14 cellular contexts compared by ENCODE assay signal in genomic region chr11:78660451-78660850, GRCh38.
"Had no signal": no experiment of that assay in that cellular context is flagged by ENCODE, and none has a peak within 500 bp of the region (broad histone marks: within the 10 kb centered on the region; RNA-seq: fewer than 3 reads in every experiment).

No MANE protein-coding gene starts in this region.

- H3K4me1 Mint-ChIP-seq: central memory CD8-positive, alpha-beta T cell; memory B cell; natural killer cell; stimulated activated memory B cell treated with anti-CD40 and anti-IgM and Interleukin-4, amounts not matched to agents 10 μg/mL and 1 μg/mL and 100 μg/mL, for 72 hours had no signal

- H3K4me3 Mint-ChIP-seq: activated naive CD4-positive, alpha-beta T cell treated with anti-CD3 and anti-CD28 coated beads for 36 hours; central memory CD8-positive, alpha-beta T cell; memory B cell; natural killer cell; stimulated activated memory B cell treated with anti-CD40 and anti-IgM and Interleukin-4, amounts not matched to agents 10 μg/mL and 1 μg/mL and 100 μg/mL, for 72 hours; T-helper 2 cell treated with Interferon-gamma antibody and Interleukin-4, amounts not matched to agents 5 μg/mL and 100 μg/mL, for 36 hours had no signal

- H3K27ac Mint-ChIP-seq: activated naive CD4-positive, alpha-beta T cell treated with anti-CD3 and anti-CD28 coated beads for 36 hours; memory B cell; natural killer cell; stimulated activated memory B cell treated with anti-CD40 and anti-IgM and Interleukin-4, amounts not matched to agents 10 μg/mL and 1 μg/mL and 100 μg/mL, for 72 hours; T-helper 2 cell treated with Interferon-gamma antibody and Interleukin-4, amounts not matched to agents 5 μg/mL and 100 μg/mL, for 36 hours had no signal

- H3K9me3 Mint-ChIP-seq: activated naive CD4-positive, alpha-beta T cell treated with anti-CD3 and anti-CD28 coated beads for 36 hours; central memory CD8-positive, alpha-beta T cell; memory B cell; natural killer cell; stimulated activated memory B cell treated with anti-CD40 and anti-IgM and Interleukin-4, amounts not matched to agents 10 μg/mL and 1 μg/mL and 100 μg/mL, for 72 hours; T-helper 2 cell treated with Interferon-gamma antibody and Interleukin-4, amounts not matched to agents 5 μg/mL and 100 μg/mL, for 36 hours had no signal

- DNase-seq: activated CD4-positive, alpha-beta T cell treated with anti-CD3 and anti-CD28 coated beads, Interleukin-2, amount 50 U/mL, for 48 hours; activated CD4-positive, CD25-positive, alpha-beta regulatory T cell treated with anti-CD3 and anti-CD28 coated beads, Interleukin-2, amount 50 U/mL, for 72 hours; activated naive CD4-positive, alpha-beta T cell treated with anti-CD3 and anti-CD28 coated beads for 36 hours; effector memory CD4-positive, alpha-beta T cell; left colon; natural killer cell; nucleus accumbens; psoas muscle; spleen; stimulated activated CD4-positive, alpha-beta T cell treated with anti-CD3 and anti-CD28 coated beads, Interleukin-1b, Interleukin-23, amount 100 ng/mL, for 48 hours had no signal

- ATAC-seq: left colon; natural killer cell; psoas muscle; stimulated activated memory B cell treated with anti-CD40 and anti-IgM and Interleukin-4, amounts not matched to agents 10 μg/mL and 1 μg/mL and 100 μg/mL, for 72 hours had no signal

- H3K36me3 Mint-ChIP-seq: memory B cell; natural killer cell; stimulated activated memory B cell treated with anti-CD40 and anti-IgM and Interleukin-4, amounts not matched to agents 10 μg/mL and 1 μg/mL and 100 μg/mL, for 72 hours had no signal

- H3K27me3 Mint-ChIP-seq: memory B cell; stimulated activated memory B cell treated with anti-CD40 and anti-IgM and Interleukin-4, amounts not matched to agents 10 μg/mL and 1 μg/mL and 100 μg/mL, for 72 hours had no signal
